In the genomic region with DNA sequence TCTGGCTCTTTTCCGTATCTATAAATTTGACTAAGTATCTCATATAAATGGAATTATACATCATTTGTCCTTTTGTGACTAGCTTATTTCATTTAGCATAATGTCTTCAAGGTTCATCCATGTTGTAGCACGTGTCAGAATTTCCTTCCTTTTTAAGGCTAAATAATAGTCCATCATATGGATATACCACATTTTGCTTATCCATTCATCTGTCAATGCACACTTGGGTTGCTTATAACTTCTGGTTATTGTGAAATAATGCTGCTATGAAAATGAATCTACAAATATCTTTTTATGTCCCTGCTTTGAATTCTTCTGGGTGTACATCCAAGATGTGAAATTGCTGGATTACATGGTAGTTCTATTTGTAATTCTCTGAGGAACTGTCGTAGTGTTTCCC, we compare ENCODE assay signal across 5 cellular contexts.
TF ChIP-seq lines count a peak whose summit lies in the region.

No MANE protein-coding gene starts in this region.

TF ChIP-seq in SK-N-SH treated with all-trans-retinoic acid at 6 μM for 48 hours, 23 proteins besides CTCF, POLR2A, EP300 and RAD21:
- TF ChIP-seq ARNTL (CRISPR knock-in tag; IDR thresholded peaks at IDR 0.05; ENCODE audit: borderline replicate concordance, low read depth) = no peak
- peak; percentile 85; the same call in 1 of the 2 replicates for TF ChIP-seq ZNF8 (CRISPR knock-in tag; IDR thresholded peaks at IDR 0.05)

TF ChIP-seq in SK-N-SH, 30 proteins besides CTCF, POLR2A, EP300 and RAD21:
- TF ChIP-seq ELF1 (IDR thresholded peaks at IDR 0.05) (no peak), EZH2phosphoT487 (IDR thresholded peaks at IDR 0.05; ENCODE audit: borderline replicate concordance, low read depth) (no peak), SIN3A (IDR thresholded peaks at IDR 0.05; ENCODE audit: borderline replicate concordance, low read depth, low read length) (no peak), TAF1 (IDR thresholded peaks at IDR 0.05; ENCODE audit: borderline replicate concordance, low read depth, low read length) (no peak)

TF ChIP-seq in HEK293, 187 proteins besides CTCF, POLR2A, EP300 and RAD21:
- TF ChIP-seq ZNF146 (tag by site-specific recombination; IDR thresholded peaks at IDR 0.05) = peak; percentile 86
- TF ChIP-seq, protein P1, sequence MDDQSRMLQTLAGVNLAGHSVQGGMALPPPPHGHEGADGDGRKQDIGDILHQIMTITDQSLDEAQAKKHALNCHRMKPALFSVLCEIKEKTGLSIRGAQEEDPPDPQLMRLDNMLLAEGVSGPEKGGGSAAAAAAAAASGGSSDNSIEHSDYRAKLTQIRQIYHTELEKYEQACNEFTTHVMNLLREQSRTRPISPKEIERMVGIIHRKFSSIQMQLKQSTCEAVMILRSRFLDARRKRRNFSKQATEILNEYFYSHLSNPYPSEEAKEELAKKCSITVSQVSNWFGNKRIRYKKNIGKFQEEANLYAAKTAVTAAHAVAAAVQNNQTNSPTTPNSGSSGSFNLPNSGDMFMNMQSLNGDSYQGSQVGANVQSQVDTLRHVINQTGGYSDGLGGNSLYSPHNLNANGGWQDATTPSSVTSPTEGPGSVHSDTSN (CRISPR knock-in tag; IDR thresholded peaks at IDR 0.05) = no peak

TF ChIP-seq in IMR-90, 13 proteins besides CTCF, POLR2A, EP300 and RAD21:
- TF ChIP-seq FOS (IDR thresholded peaks at IDR 0.05; ENCODE audit: low read depth, low read length) = no peak
- TF ChIP-seq CEBPB (IDR thresholded peaks at IDR 0.05; ENCODE audit: low read depth, low read length) = peak; percentile 34; the same call in 1 of the 2 replicates

TF ChIP-seq in K562, 482 proteins besides CTCF, POLR2A, EP300 and RAD21:
- TF ChIP-seq E2F4 (CRISPR knock-in tag; IDR thresholded peaks at IDR 0.05; ENCODE audit: low read depth) (no peak), CEBPB (tag; IDR thresholded peaks at IDR 0.05) (0 out of 2 replicates have a peak, but pooled peaks have one; percentile 50), PATZ1 (CRISPR knock-in tag; IDR thresholded peaks at IDR 0.05; ENCODE audit: borderline replicate concordance) (no peak)
